In the genomic region with DNA sequence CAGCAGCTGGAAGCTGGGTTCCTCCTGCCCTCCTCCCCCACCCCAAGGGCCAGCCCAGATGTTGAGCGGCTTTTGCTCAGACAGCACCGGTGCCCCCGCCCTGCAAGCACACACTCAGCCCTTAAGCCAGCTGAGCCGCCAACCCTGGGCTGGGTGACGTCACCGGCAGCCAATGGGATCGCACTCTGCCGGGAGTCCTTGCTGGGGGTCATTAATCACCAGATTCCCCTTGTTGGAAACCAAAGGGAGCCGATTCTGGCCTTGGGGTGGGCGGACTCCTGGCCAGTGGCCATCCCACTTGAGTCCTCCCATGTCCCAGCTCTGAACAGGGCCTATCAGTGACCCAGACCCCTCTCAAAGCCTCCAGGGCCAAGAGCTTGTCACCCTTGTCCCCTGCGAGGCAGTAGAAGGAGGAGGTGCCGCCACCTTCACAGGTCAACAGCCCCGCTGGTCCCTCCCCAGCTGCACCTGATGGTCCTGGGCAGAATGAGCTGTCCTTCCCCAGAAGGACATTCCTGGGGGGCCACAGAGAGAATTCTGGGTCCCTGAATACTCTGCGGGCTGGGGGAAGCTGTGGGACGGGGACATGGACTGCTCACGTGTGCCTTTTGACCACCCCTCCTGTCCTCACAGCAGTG, we compare ENCODE assay signal across 10 cellular contexts. TPM values are rescaled to one million over a fixed set of nuclear protein-coding genes. Genes with fewer than 3 reads are reported as not detected.
A peak's percentile ranks its signal among the peaks of the same experiment; 100 is the strongest.
DNase-seq lines count a peak whose midpoint lies in the region; ATAC-seq, FAIRE-seq and TF ChIP-seq lines count a peak whose summit lies in the region.
"Had no signal": no experiment of that assay in that cellular context is flagged by ENCODE, and none has a peak within 500 bp of the region (broad histone marks: within the 10 kb centered on the region; RNA-seq: fewer than 3 reads in every experiment).

No MANE protein-coding gene starts in this region.

- no peaks in the 10 kb centered on the region for H3K27me3 ChIP-seq in Karpas-422 (ENCODE audit: low read length)
- peaks cover 2% of the 10 kb centered on the region for H3K27me3 ChIP-seq in bronchial epithelial cell (ENCODE audit: control insufficient read depth, insufficient read depth, low read length)
- H3K27me3 ChIP-seq in layer of hippocampus (ENCODE audit: control insufficient read depth, insufficient read depth, low read length) = no peaks in the 10 kb centered on the region
- H3K27me3 ChIP-seq: ovary had no signal

- no peak overlapping the region for H3K4me2 ChIP-seq in Karpas-422 (ENCODE audit: low read depth, low read length, poor library complexity, severe bottlenecking)

- H4K20me1 ChIP-seq in Karpas-422 (ENCODE audit: insufficient read depth, low read depth, low read length) = peaks cover 32% of the 10 kb centered on the region

- H3K4me1 ChIP-seq in Karpas-422 (ENCODE audit: low read length) = peaks cover 10% of the 10 kb centered on the region

- H3K27ac ChIP-seq in Karpas-422 (ENCODE audit: low read length) (no peak overlapping the region), layer of hippocampus (ENCODE audit: low read depth, low read length) (peak overlapping the region; percentile 57)
- H3K27ac ChIP-seq: ovary had no signal

- H3K79me2 ChIP-seq in Karpas-422 (ENCODE audit: low read length) = no peaks in the 10 kb centered on the region

- TF ChIP-seq CTCF in bronchial epithelial cell (IDR thresholded peaks at IDR 0.05; ENCODE audit: insufficient read depth, low read length, severe bottlenecking) = no peak

- ATAC-seq in HG02884 (IDR thresholded peaks at IDR 0.05; ENCODE audit: unreplicated experiment) (no peak), HG03108 (IDR thresholded peaks at IDR 0.05; ENCODE audit: unreplicated experiment) (no peak)

- no peaks in the 10 kb centered on the region for H3K9me2 ChIP-seq in Karpas-422 (replicated peaks; ENCODE audit: insufficient read depth, low read length)

- DNase-seq in AG08395 (ENCODE audit: low spot score) (peak; percentile 88), Karpas-422 (peak; percentile 74), bronchial epithelial cell (ENCODE audit: low read depth) (peak; percentile 20), inferior parietal cortex (ENCODE audit: extremely low spot score) (no peak), AML-193 (lab: John Stamatoyannopoulos, UW) (no peak)

- H3K36me3 ChIP-seq in Karpas-422 (ENCODE audit: insufficient read depth, low read length) (no peaks in the 10 kb centered on the region), bronchial epithelial cell (ENCODE audit: control insufficient read depth, insufficient read depth, low read length) (no peaks in the 10 kb centered on the region)
- H3K36me3 ChIP-seq: ovary had no signal

- no peak overlapping the region for H3K4me3 ChIP-seq in Karpas-422 (ENCODE audit: low read length)
- no peak overlapping the region for H3K4me3 ChIP-seq in bronchial epithelial cell (ENCODE audit: low read depth, low read length)
- H3K4me3 ChIP-seq: ovary had no signal

- no peak for FAIRE-seq in bronchial epithelial cell (lab: Jason Lieb, UNC)
- FAIRE-seq: TTC549 had no signal

- no peaks in the 10 kb centered on the region for H3K9me3 ChIP-seq in Karpas-422 (ENCODE audit: low read length)
- H3K9me3 ChIP-seq: ovary had no signal

- H3K9ac ChIP-seq in Karpas-422 (ENCODE audit: low read length) = no peak overlapping the region

- no peak overlapping the region for H2AFZ ChIP-seq in Karpas-422 (ENCODE audit: low read length)

RNA-seq across cellular contexts. Expression of a gene that starts 7.4 kb away (rescaled TPM):
- not detected in 2 replicates for total RNA-seq in Karpas-422 (2014; rRNA removed; shearing (Covaris generic); ENCODE audit: low replicate concordance)
- total RNA-seq in bronchial epithelial cell = 0.26 and 0.64 TPM in 2 replicates

RNA-seq across cellular contexts. Expression of a gene that starts 20.4 kb away (rescaled TPM):
- total RNA-seq in Karpas-422 (2014; rRNA removed; shearing (Covaris generic); ENCODE audit: low replicate concordance) = not detected in 2 replicates
- not detected in 2 replicates for total RNA-seq in bronchial epithelial cell
- total RNA-seq: ovary had no signal

RNA-seq across cellular contexts. Expression of a gene that starts 33.4 kb away (rescaled TPM):
- total RNA-seq in Karpas-422 (2014; rRNA removed; shearing (Covaris generic); ENCODE audit: low replicate concordance) = not detected in 2 replicates
- not detected in 2 replicates for total RNA-seq in bronchial epithelial cell
- total RNA-seq: ovary had no signal

RNA-seq across cellular contexts. Expression of a gene that starts 43.6 kb away (rescaled TPM):
- total RNA-seq in Karpas-422 (2014; rRNA removed; shearing (Covaris generic); ENCODE audit: low replicate concordance) = not detected in 2 replicates
- not detected in 2 replicates for total RNA-seq in bronchial epithelial cell
- total RNA-seq: ovary had no signal

RNA-seq across cellular contexts. Expression of a gene that starts 57.3 kb away (rescaled TPM):
- not detected in 2 replicates for total RNA-seq in Karpas-422 (2014; rRNA removed; shearing (Covaris generic); ENCODE audit: low replicate concordance)
- not detected in 2 replicates for total RNA-seq in bronchial epithelial cell
- total RNA-seq: ovary had no signal

Comparison
In these comparisons a context has a peak if more than half of its experiments do, and no peak if none do; other contexts are left out.
1. DNase-seq: peak in AG08395 (single experiment), Karpas-422 (single experiment) and bronchial epithelial cell (single experiment); none in inferior parietal cortex (single experiment) and AML-193 (0 of 2).